ENCODE assay signal across 1 cellular context in the genomic region with DNA sequence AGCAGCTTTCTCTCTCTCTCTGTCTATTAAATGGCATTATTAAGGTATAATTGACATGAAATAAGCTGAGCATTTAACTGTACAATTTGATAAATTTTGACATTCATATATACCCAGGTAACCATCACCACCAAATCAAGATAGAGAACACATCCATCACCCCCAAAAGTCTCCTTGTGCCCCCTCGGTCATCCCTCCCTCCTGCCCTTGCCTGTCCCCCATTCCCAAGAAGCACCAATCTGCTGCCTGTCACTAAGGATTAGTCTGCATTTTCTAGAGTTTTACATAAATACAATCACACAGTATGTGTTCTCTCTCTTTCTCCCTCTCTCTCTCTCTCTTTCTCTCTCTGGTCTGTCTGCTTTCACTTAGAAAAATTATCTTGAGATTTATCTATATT.
A peak's percentile ranks its signal among the peaks of the same experiment; 100 is the strongest.
TF ChIP-seq lines count a peak whose summit lies in the region.

No MANE protein-coding gene starts in this region.

TF ChIP-seq in HEK293, 187 proteins besides CTCF, POLR2A, EP300 and RAD21:
- TF ChIP-seq ZNF529 (tag by site-specific recombination; IDR thresholded peaks at IDR 0.05; ENCODE audit: insufficient replicate concordance): no peak
- TF ChIP-seq GFI1B (tag by site-specific recombination; IDR thresholded peaks at IDR 0.05): no peak
- no peak for TF ChIP-seq ZFP37 (tag by site-specific recombination; IDR thresholded peaks at IDR 0.05)
- no peak for TF ChIP-seq ZNF274 (IDR thresholded peaks at IDR 0.05; ENCODE audit: low read length)
- TF ChIP-seq ZNF274 (tag by site-specific recombination; IDR thresholded peaks at IDR 0.05; ENCODE audit: borderline replicate concordance): peak; percentile 29; the same call in 1 of the 2 replicates
- TF ChIP-seq ZNF416 (tag by site-specific recombination; IDR thresholded peaks at IDR 0.05): no peak
- no peak for TF ChIP-seq SCRT2 (tag by site-specific recombination; IDR thresholded peaks at IDR 0.05)
- no peak for TF ChIP-seq ZNF677 (tag by site-specific recombination; IDR thresholded peaks at IDR 0.05)
